Comparison of ENCODE assay signal across 31 cellular contexts in genomic region chr11:131785801-131786200, GRCh38.
"Had no signal": no experiment of that assay in that cellular context is flagged by ENCODE, and none has a peak within 500 bp of the region (broad histone marks: within the 10 kb centered on the region; RNA-seq: fewer than 3 reads in every experiment).

No MANE protein-coding gene starts in this region.

- H3K36me3 ChIP-seq: brain microvascular endothelial cell, colonic mucosa, esophagus muscularis mucosa, gastrocnemius medialis, heart left ventricle, WERI-Rb-1 had no signal

- H3K27ac Mint-ChIP-seq: activated B cell treated with CpG ODN at 0.5 μM for 24 hours; activated CD8-positive, alpha-beta T cell treated with anti-CD3 and anti-CD28 coated beads for 36 hours; activated naive CD8-positive, alpha-beta T cell; activated T-helper 17 cell treated with anti-CD3 and anti-CD28 coated beads, Interleukin-2, amount 50 U/mL, for 72 hours; T-helper 17 cell; T-helper 2 cell treated with Interferon-gamma antibody and Interleukin-4, amounts not matched to agents 5 μg/mL and 100 μg/mL, for 36 hours had no signal

- DNase-seq: activated B cell treated with CpG ODN at 0.5 μM for 24 hours; activated CD4-positive, alpha-beta T cell treated with anti-CD3 and anti-CD28 coated beads for 48 hours; activated CD4-positive, alpha-beta T cell treated with anti-CD3 and anti-CD28 coated beads, Interleukin-2, amount 50 U/mL, for 1 hour; activated CD4-positive, alpha-beta T cell treated with anti-CD3 and anti-CD28 coated beads, Interleukin-2, amount 50 U/mL, for 48 hours; activated CD8-positive, alpha-beta memory T cell treated with anti-CD3 and anti-CD28 coated beads for 24 hours; activated CD8-positive, alpha-beta T cell treated with anti-CD3 and anti-CD28 coated beads for 36 hours; activated effector memory CD4-positive, alpha-beta T cell treated with Interleukin-2 at 50 U/mL for 16 hours; activated gamma-delta T cell treated with Interleukin-2 at 50 U/mL for 16 hours; activated naive CD4-positive, alpha-beta T cell treated with anti-CD3 and anti-CD28 coated beads, Interleukin-2, amount 50 U/mL, for 16 hours; activated naive CD4-positive, alpha-beta T cell treated with Interleukin-2 at 50 U/mL for 16 hours; activated T-cell treated with anti-CD3 and anti-CD28 coated beads, Interleukin-2, amount 50 U/mL, for 4 hours; amniotic stem cell; anterior cingulate cortex; brain microvascular endothelial cell; colonic mucosa; effector memory CD4-positive, alpha-beta T cell; erythroblast; foreskin keratinocyte; gastrocnemius medialis; glutamatergic neuron; heart left ventricle; T-helper 17 cell; T1000; WERI-Rb-1 had no signal

- H3K27ac ChIP-seq: brain microvascular endothelial cell, colonic mucosa, esophagus muscularis mucosa, foreskin keratinocyte, gastrocnemius medialis, heart left ventricle, WERI-Rb-1 had no signal

- H3K4me3 ChIP-seq: colonic mucosa, dorsolateral prefrontal cortex, esophagus muscularis mucosa, gastrocnemius medialis, heart left ventricle had no signal

- H3K4me3 Mint-ChIP-seq: activated B cell treated with CpG ODN at 0.5 μM for 24 hours; activated CD8-positive, alpha-beta T cell treated with anti-CD3 and anti-CD28 coated beads for 36 hours; activated naive CD8-positive, alpha-beta T cell; activated T-cell treated with anti-CD3 and anti-CD28 coated beads, Interleukin-2, amount 50 U/mL, for 4 hours; activated T-helper 17 cell treated with anti-CD3 and anti-CD28 coated beads, Interleukin-2, amount 50 U/mL, for 72 hours; central memory CD8-positive, alpha-beta T cell; T-helper 17 cell; T-helper 2 cell treated with Interferon-gamma antibody and Interleukin-4, amounts not matched to agents 5 μg/mL and 100 μg/mL, for 36 hours had no signal

- H3K36me3 Mint-ChIP-seq: activated naive CD8-positive, alpha-beta T cell had no signal

- ATAC-seq: activated CD4-positive, CD25-positive, alpha-beta regulatory T cell treated with anti-CD3 and anti-CD28 coated beads, Interleukin-2, amount 50 U/mL, for 24 hours; activated CD8-positive, alpha-beta T cell treated with anti-CD3 and anti-CD28 coated beads for 36 hours; activated T-cell treated with anti-CD3 and anti-CD28 coated beads, Interleukin-2, amount 50 U/mL, for 4 hours; activated T-helper 17 cell treated with anti-CD3 and anti-CD28 coated beads, Interleukin-2, amount 50 U/mL, for 72 hours; foreskin keratinocyte; gastrocnemius medialis; heart left ventricle; T-helper 17 cell had no signal

- H3K9me3 ChIP-seq: colonic mucosa, esophagus muscularis mucosa, gastrocnemius medialis had no signal

- H3K9me3 Mint-ChIP-seq: activated B cell treated with CpG ODN at 0.5 μM for 24 hours; activated T-helper 17 cell treated with anti-CD3 and anti-CD28 coated beads, Interleukin-2, amount 50 U/mL, for 72 hours; T-helper 2 cell treated with Interferon-gamma antibody and Interleukin-4, amounts not matched to agents 5 μg/mL and 100 μg/mL, for 36 hours had no signal

- H3K27me3 ChIP-seq: brain microvascular endothelial cell, colonic mucosa, dorsolateral prefrontal cortex, gastrocnemius medialis had no signal

- H3K27me3 Mint-ChIP-seq: activated B cell treated with CpG ODN at 0.5 μM for 24 hours; central memory CD8-positive, alpha-beta T cell; T-helper 17 cell had no signal

- H3K4me1 Mint-ChIP-seq: activated B cell treated with CpG ODN at 0.5 μM for 24 hours; activated T-helper 17 cell treated with anti-CD3 and anti-CD28 coated beads, Interleukin-2, amount 50 U/mL, for 72 hours; central memory CD8-positive, alpha-beta T cell; T-helper 17 cell had no signal

- H3K4me1 ChIP-seq: colonic mucosa, esophagus muscularis mucosa, foreskin keratinocyte, gastrocnemius medialis, heart left ventricle had no signal
